ENCODE assay signal across 1 cellular context in the genomic region with DNA sequence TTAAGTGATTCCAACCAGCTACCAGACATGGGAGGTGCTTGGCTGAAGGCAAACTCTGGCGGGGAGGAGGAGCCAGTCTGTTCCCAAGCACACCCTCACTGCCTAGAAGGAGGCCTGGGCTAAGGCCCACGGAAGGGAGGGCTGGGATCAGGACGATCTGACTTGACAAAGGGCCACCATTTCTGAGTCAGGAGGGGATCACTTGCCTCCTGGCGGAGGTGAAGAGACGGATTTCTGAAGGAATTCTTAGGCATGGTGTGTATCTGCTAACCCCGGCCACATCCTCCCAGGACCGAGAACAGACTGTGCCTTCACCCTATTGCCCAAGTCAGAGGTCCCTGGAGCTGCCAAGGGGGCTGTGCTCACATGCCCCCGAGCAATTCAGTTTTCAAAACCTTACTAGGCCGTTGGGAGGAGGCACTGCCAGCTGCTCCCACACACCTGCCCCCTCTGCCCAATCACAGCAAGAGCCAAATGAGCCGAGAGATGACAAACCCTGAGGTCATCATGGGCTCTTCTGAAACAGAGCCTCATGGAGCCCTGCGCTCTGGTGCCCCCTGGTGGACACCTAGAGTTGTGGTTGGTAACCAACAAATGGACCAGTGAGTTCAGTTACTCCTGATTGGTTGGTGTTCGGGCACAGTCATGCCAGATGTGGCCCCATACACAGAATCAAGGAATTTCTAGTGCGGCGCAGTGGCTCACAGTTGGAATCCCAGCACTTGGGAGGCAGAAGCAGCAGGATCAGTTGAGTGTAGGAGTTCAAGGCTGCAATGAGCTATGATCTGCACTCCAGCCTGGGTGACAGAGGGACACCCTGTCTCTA.
A peak's percentile ranks its signal among the peaks of the same experiment; 100 is the strongest.
TF ChIP-seq lines count a peak whose summit lies in the region.

No MANE protein-coding gene starts in this region.

TF ChIP-seq in H1, 55 proteins besides CTCF, POLR2A, EP300 and RAD21 (continued from another document):
- TF ChIP-seq, protein P1, sequence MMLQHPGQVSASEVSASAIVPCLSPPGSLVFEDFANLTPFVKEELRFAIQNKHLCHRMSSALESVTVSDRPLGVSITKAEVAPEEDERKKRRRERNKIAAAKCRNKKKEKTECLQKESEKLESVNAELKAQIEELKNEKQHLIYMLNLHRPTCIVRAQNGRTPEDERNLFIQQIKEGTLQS (IDR thresholded peaks at IDR 0.05; ENCODE audit: insufficient read depth, low read depth, low read length) = 0 out of 2 replicates have a peak, but pooled peaks have one; percentile 11
- 0 out of 4 replicates have a peak, but pooled peaks of 1 of the 2 experiments have one; percentile 51 for TF ChIP-seq HDAC2 (IDR thresholded peaks at IDR 0.05; ENCODE audit: borderline replicate concordance in 1 of 2, low read depth in 2 of 2, low read length in 2 of 2)
- no peak for TF ChIP-seq CTBP2 (IDR thresholded peaks at IDR 0.05; ENCODE audit: borderline replicate concordance, insufficient read depth, insufficient read length, low read length)
- TF ChIP-seq BRCA1 (IDR thresholded peaks at IDR 0.05; ENCODE audit: low read depth, low read length) = no peak
- peak; percentile 61 for TF ChIP-seq ASH2L (IDR thresholded peaks at IDR 0.05; ENCODE audit: low read length)
- TF ChIP-seq BACH1 (IDR thresholded peaks at IDR 0.05; ENCODE audit: low read length) = peak; percentile 6; the same call in 1 of the 2 replicates
- peak; percentile 59 for TF ChIP-seq TAF7 (optimal IDR thresholded peaks at IDR 0.05; ENCODE audit: borderline replicate concordance, low read depth, low read length)
- TF ChIP-seq TBP (IDR thresholded peaks at IDR 0.05; ENCODE audit: low read depth, low read length) = peak; percentile 41
- peak; percentile 61 for TF ChIP-seq POLR2AphosphoS5 (IDR thresholded peaks at IDR 0.05; ENCODE audit: low read depth, low read length)
- TF ChIP-seq, protein P2, sequence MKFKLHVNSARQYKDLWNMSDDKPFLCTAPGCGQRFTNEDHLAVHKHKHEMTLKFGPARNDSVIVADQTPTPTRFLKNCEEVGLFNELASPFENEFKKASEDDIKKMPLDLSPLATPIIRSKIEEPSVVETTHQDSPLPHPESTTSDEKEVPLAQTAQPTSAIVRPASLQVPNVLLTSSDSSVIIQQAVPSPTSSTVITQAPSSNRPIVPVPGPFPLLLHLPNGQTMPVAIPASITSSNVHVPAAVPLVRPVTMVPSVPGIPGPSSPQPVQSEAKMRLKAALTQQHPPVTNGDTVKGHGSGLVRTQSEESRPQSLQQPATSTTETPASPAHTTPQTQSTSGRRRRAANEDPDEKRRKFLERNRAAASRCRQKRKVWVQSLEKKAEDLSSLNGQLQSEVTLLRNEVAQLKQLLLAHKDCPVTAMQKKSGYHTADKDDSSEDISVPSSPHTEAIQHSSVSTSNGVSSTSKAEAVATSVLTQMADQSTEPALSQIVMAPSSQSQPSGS (IDR thresholded peaks at IDR 0.05; ENCODE audit: low read length) = peak; percentile 97
- no peak for TF ChIP-seq GABPA (IDR thresholded peaks at IDR 0.05; ENCODE audit: borderline replicate concordance, insufficient read depth, low read length)
- TF ChIP-seq CREB1 (IDR thresholded peaks at IDR 0.05) = peak; percentile 92
- TF ChIP-seq YY1 (IDR thresholded peaks at IDR 0.05; ENCODE audit: low read depth, low read length) = peak; percentile 81
- TF ChIP-seq POU5F1 (IDR thresholded peaks at IDR 0.05; ENCODE audit: low read depth, low read length) = no peak
- TF ChIP-seq SIN3A (conservative IDR thresholded peaks at IDR 0.05 in 1 of 2, IDR thresholded peaks at IDR 0.05 in 1 of 2; ENCODE audit: low read depth in 1 of 2, low read length in 2 of 2) = peak in 1 of 2 experiments; percentile 83; a peak in 1 of 4 replicates
- peak; percentile 73; the same call in 1 of the 2 replicates for TF ChIP-seq SP1 (IDR thresholded peaks at IDR 0.05; ENCODE audit: low read depth, low read length)
- TF ChIP-seq, protein P3, sequence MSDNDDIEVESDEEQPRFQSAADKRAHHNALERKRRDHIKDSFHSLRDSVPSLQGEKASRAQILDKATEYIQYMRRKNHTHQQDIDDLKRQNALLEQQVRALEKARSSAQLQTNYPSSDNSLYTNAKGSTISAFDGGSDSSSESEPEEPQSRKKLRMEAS (IDR thresholded peaks at IDR 0.05) = peak; percentile 88
- TF ChIP-seq SRF (IDR thresholded peaks at IDR 0.05; ENCODE audit: low read depth, low read length) = no peak; the same call in 1 of the 2 replicates
- TF ChIP-seq TCF12 (IDR thresholded peaks at IDR 0.05; ENCODE audit: low read depth, low read length) = 0 out of 2 replicates have a peak, but pooled peaks have one; percentile 69
- no peak for TF ChIP-seq RNF2 (IDR thresholded peaks at IDR 0.05; ENCODE audit: borderline replicate concordance, low read depth, low read length, missing control alignments, poor library complexity, severe bottlenecking)
- peak; percentile 77 for TF ChIP-seq JUND (IDR thresholded peaks at IDR 0.05; ENCODE audit: low read length)
- TF ChIP-seq SP4 (IDR thresholded peaks at IDR 0.05; ENCODE audit: low read length) = peak; percentile 41; the same call in 1 of the 2 replicates
- TF ChIP-seq CBX5 (IDR thresholded peaks at IDR 0.05; ENCODE audit: low read depth, low read length) = no peak
- TF ChIP-seq SUZ12 (IDR thresholded peaks at IDR 0.05; ENCODE audit: low read length) = no peak
- peak; percentile 42; the same call in 1 of the 2 replicates for TF ChIP-seq PHF8 (conservative IDR thresholded peaks at IDR 0.05; ENCODE audit: low read depth, low read length)
